Comparison of ENCODE assay signal across 8 cellular contexts in the genomic region with DNA sequence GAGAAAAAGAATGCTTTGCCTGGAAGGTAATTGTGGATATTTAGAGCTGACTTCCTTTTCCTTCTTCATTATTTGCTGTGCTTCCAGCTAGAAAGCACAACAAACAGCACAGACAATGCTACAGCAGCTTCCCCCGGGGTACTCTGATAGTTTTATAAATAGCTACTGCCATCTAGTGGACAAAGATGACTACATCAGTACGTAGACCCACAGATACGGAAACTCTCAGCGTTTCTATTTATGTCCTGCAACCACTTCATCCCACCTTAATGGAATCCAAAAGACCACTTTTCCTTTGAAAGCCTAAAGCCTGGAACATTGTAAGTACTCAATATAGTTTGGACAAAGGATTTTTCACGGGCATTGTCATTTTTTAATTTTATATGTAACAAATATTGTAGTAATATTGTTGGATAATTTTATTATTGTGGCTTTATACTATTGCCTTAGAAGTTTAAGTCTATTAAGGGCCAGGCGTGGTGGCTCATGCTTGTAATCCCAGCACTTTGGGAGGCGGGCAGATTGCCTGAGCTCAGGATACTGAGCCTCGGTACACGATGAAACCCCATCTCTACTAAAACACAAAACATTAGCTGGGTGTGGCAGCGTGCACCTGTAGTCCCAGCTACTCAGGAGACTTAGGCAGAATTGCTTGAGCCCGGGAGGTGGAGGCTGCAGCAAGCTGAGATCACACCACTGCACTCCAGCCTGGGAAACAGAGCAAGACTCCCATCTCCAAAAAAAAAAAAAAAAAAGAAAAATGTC. TPM values are rescaled to one million over a fixed set of nuclear protein-coding genes. Genes with fewer than 3 reads are reported as not detected.
DNase-seq lines count a peak whose midpoint lies in the region; FAIRE-seq and TF ChIP-seq lines count a peak whose summit lies in the region.

No MANE protein-coding gene starts in this region.

- dilution Hi-C loops in keratinocyte (cut with MboI; ENCODE audit: extremely low pct_ligation_motif_present, low sequenced_read_pairs) = no loop called here

- H3K9me1 ChIP-seq in keratinocyte (ENCODE audit: control insufficient read depth, extremely low read depth, insufficient read depth, low read length) = no peaks in the 10 kb centered on the region

- no peak for TF ChIP-seq EP300 in suprapubic skin (IDR thresholded peaks at IDR 0.05)

- FAIRE-seq in keratinocyte (lab: Jason Lieb, UNC) = no peak

- no peak overlapping the region for H3K27ac ChIP-seq in keratinocyte (ENCODE audit: control insufficient read depth, insufficient read depth, low read length)
- no peak overlapping the region for H3K27ac ChIP-seq in suprapubic skin

- TF ChIP-seq POLR2A in suprapubic skin (IDR thresholded peaks at IDR 0.05) = no peak

- H3K79me2 ChIP-seq in keratinocyte (ENCODE audit: control insufficient read depth, insufficient read depth, low read length) = peaks cover 12% of the 10 kb centered on the region

- H3K27me3 ChIP-seq in keratinocyte (ENCODE audit: control insufficient read depth, extremely low read depth, insufficient read depth, low read length) = no peaks in the 10 kb centered on the region
- no peaks in the 10 kb centered on the region for H3K27me3 ChIP-seq in suprapubic skin

- WGBS in suprapubic skin = 27% methylated on average over 11 of the region's 11 CpGs

- peaks cover 34% of the 10 kb centered on the region for H4K20me1 ChIP-seq in keratinocyte (ENCODE audit: control insufficient read depth, extremely low read depth, insufficient read depth, low read length)

- no peak overlapping the region for H3K4me2 ChIP-seq in keratinocyte (ENCODE audit: control insufficient read depth, extremely low read depth, insufficient read depth, low read depth, low read length)

- H3K9me3 ChIP-seq in keratinocyte (ENCODE audit: control insufficient read depth, low read depth, low read length) (no peaks in the 10 kb centered on the region), suprapubic skin (no peaks in the 10 kb centered on the region)

- H3K4me1 ChIP-seq in keratinocyte (ENCODE audit: control insufficient read depth, extremely low read depth, insufficient read depth, low read length) = peaks cover 11% of the 10 kb centered on the region
- peaks cover 30% of the 10 kb centered on the region for H3K4me1 ChIP-seq in suprapubic skin

- H3K36me3 ChIP-seq in keratinocyte (ENCODE audit: control insufficient read depth in 2 of 2, extremely low read depth in 1 of 2, insufficient read depth in 2 of 2, low read length in 2 of 2) (peaks cover 29 to 32% of the 10 kb centered on the region in 2 experiments), suprapubic skin (peaks cover 51% of the 10 kb centered on the region)

- TF ChIP-seq CTCF in GM12864 (IDR thresholded peaks at IDR 0.05; ENCODE audit: low read depth, low read length, missing control alignments) (peak; percentile 65), keratinocyte (optimal IDR thresholded peaks at IDR 0.05 in 1 of 3, IDR thresholded peaks at IDR 0.05 in 1 of 3, conservative IDR thresholded peaks at IDR 0.05 in 1 of 3; ENCODE audit: extremely low read depth in 1 of 3, insufficient read depth in 2 of 3, low read length in 3 of 3) (peak; percentile 43 to 62 (median 51)), suprapubic skin (IDR thresholded peaks at IDR 0.05) (peak; percentile 44 to 65)

- no peak overlapping the region for H3K9ac ChIP-seq in keratinocyte (ENCODE audit: control insufficient read depth, extremely low read depth, insufficient read depth, low read length)

- H3K4me3 ChIP-seq in GM12864 (ENCODE audit: low read depth, low read length) = no peak overlapping the region
- no peak overlapping the region for H3K4me3 ChIP-seq in keratinocyte (ENCODE audit: control insufficient read depth in 2 of 3, extremely low read depth in 1 of 3, insufficient read depth in 2 of 3, low read depth in 1 of 3, low read length in 3 of 3)
- H3K4me3 ChIP-seq in suprapubic skin = no peak overlapping the region

- peak; percentile 47 for DNase-seq in 8988T
- no peak for DNase-seq in GM12864 (ENCODE audit: low read depth)
- DNase-seq in HCEC 1CT = peak; percentile 75
- peak; percentile 75 for DNase-seq in M059J (ENCODE audit: low read depth)
- DNase-seq in brain pericyte (ENCODE audit: low read depth, low spot score) = peak; percentile 43
- no peak for DNase-seq in keratinocyte (ENCODE audit: low read depth, low spot score)
- no peak for DNase-seq in suprapubic skin (ENCODE audit: low spot score in 2 of 2)

- H2AFZ ChIP-seq in keratinocyte (ENCODE audit: control insufficient read depth, low read length) = no peak overlapping the region

TF ChIP-seq in PFSK-1, 5 proteins besides CTCF, POLR2A, EP300 and RAD21:
- TF ChIP-seq TAF1 (IDR thresholded peaks at IDR 0.05; ENCODE audit: borderline replicate concordance, insufficient read depth, low read length) (no peak), FOXP2 (optimal IDR thresholded peaks at IDR 0.05; ENCODE audit: borderline replicate concordance, extremely low read depth, extremely low read length, insufficient read depth) (no peak), POLR2AphosphoS5 (IDR thresholded peaks at IDR 0.05; ENCODE audit: low read depth, low read length) (peak; percentile 55), SIN3A (IDR thresholded peaks at IDR 0.05; ENCODE audit: borderline replicate concordance, insufficient read depth, low read length) (no peak)
- TF ChIP-seq, protein P1, sequence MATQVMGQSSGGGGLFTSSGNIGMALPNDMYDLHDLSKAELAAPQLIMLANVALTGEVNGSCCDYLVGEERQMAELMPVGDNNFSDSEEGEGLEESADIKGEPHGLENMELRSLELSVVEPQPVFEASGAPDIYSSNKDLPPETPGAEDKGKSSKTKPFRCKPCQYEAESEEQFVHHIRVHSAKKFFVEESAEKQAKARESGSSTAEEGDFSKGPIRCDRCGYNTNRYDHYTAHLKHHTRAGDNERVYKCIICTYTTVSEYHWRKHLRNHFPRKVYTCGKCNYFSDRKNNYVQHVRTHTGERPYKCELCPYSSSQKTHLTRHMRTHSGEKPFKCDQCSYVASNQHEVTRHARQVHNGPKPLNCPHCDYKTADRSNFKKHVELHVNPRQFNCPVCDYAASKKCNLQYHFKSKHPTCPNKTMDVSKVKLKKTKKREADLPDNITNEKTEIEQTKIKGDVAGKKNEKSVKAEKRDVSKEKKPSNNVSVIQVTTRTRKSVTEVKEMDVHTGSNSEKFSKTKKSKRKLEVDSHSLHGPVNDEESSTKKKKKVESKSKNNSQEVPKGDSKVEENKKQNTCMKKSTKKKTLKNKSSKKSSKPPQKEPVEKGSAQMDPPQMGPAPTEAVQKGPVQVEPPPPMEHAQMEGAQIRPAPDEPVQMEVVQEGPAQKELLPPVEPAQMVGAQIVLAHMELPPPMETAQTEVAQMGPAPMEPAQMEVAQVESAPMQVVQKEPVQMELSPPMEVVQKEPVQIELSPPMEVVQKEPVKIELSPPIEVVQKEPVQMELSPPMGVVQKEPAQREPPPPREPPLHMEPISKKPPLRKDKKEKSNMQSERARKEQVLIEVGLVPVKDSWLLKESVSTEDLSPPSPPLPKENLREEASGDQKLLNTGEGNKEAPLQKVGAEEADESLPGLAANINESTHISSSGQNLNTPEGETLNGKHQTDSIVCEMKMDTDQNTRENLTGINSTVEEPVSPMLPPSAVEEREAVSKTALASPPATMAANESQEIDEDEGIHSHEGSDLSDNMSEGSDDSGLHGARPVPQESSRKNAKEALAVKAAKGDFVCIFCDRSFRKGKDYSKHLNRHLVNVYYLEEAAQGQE (IDR thresholded peaks at IDR 0.05; ENCODE audit: insufficient read depth in 1 of 2, low read depth in 2 of 2, low read length in 2 of 2) = no peak
TF ChIP-seq in PFSK-1: peak in this region for 1.

RNA-seq across cellular contexts. Expression of gene HSPA8, which starts 7.5 kb away (rescaled TPM):
- total RNA-seq in M059J (2014; rRNA removed; shearing (Covaris generic)) = 2,379 and 2,525 TPM in 2 replicates
- polyA plus RNA-seq in PFSK-1 (2012; ENCODE audit: insufficient read length, low read depth) = 536 TPM
- polyA plus RNA-seq in keratinocyte = 2,567 to 3,596 TPM (median 3,207 TPM) in 3 replicates
- polyA plus RNA-seq in keratinocyte (2011; ENCODE audit: low read depth) = 7,600 TPM
- 1,397 and 2,546 TPM in 2 replicates for polyA plus RNA-seq in keratinocyte (2011; cell fraction: cytosol; rRNA removed)
- 2,037 and 2,525 TPM in 2 replicates for polyA plus RNA-seq in keratinocyte (2011; cell fraction: nucleus; rRNA removed)
- polyA plus RNA-seq in keratinocyte (2012; ENCODE audit: low replicate concordance) = 1,916 and 2,237 TPM in 2 replicates
- 3,035 to 4,185 TPM (median 3,746 TPM) in 3 replicates for polyA minus RNA-seq in keratinocyte
- 1,174 TPM for polyA minus RNA-seq in keratinocyte (2011; cell fraction: cytosol; rRNA and poly(A)+ RNA removed)
- 1,345 and 2,183 TPM in 2 replicates for polyA minus RNA-seq in keratinocyte (2011; cell fraction: nucleus; rRNA and poly(A)+ RNA removed)
- total RNA-seq in suprapubic skin = 100 to 1,000 TPM; 212 to 708 (median 560) TPM

Comparison
In these comparisons a context has a peak if more than half of its experiments do, and no peak if none do; other contexts are left out.
1. DNase-seq: peak in 8988T (single experiment), HCEC 1CT (single experiment), M059J (single experiment) and brain pericyte (single experiment); none in GM12864 (single experiment), keratinocyte (single experiment) and suprapubic skin (0 of 2).
2. Peak in every context shown above with its lines, with median percentiles within 50 percentile points of each other: CTCF ChIP-seq.